In the genomic region with DNA sequence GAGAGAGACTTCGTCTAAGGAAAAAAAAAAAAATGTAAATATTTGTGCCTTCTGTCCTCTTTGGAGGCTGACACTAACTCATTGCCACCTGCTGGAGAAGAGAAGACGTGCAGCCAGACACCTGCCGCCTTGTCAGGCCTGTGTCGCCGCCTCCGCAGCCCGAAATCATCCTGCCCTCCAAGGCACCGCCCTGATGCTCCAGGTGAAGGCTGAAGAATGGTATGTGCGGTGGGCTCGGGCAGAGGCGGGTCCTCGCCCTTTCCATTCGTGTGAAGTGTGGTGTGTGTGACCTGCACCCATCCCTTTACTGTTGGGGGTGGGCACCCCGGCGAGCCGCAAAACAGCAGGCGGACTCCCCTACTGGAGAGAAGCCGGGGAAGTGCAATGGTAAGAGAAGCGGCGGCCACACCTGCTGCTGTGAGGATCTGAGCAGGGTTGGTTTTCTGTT, we compare ENCODE assay signal across 8 cellular contexts.
DNase-seq lines count a peak whose midpoint lies in the region; ATAC-seq and TF ChIP-seq lines count a peak whose summit lies in the region.

No MANE protein-coding gene starts in this region.

- H3K4me1 Mint-ChIP-seq in natural killer cell treated with Interleukin-12 subunit alpha and Interleukin-12 subunit beta and Interleukin-15 and Interleukin-18, amount 100 ng/mL, for 72 hours (ENCODE audit: low read depth in 2 of 2), result peaks cover 0 to 3% of the 10 kb centered on the region in 2 donors
- H3K4me1 Mint-ChIP-seq in stimulated activated naive CD8-positive, alpha-beta T cell treated with anti-CD3 and anti-CD28 coated beads, Interleukin-15, amount 100 ng/mL, for 72 hours, result peaks cover 6% of the 10 kb centered on the region

- no peak for TF ChIP-seq EP300 in esophagus muscularis mucosa (IDR thresholded peaks at IDR 0.05)

- H3K9me3 Mint-ChIP-seq in natural killer cell treated with Interleukin-12 subunit alpha and Interleukin-12 subunit beta and Interleukin-15 and Interleukin-18, amount 100 ng/mL, for 72 hours, result no peaks in the 10 kb centered on the region
- H3K9me3 Mint-ChIP-seq in stimulated activated naive CD8-positive, alpha-beta T cell treated with anti-CD3 and anti-CD28 coated beads, Interleukin-15, amount 100 ng/mL, for 72 hours, result no peaks in the 10 kb centered on the region

- H3K36me3 ChIP-seq in esophagus muscularis mucosa, result no peaks in the 10 kb centered on the region

- ATAC-seq in HG03064 (IDR thresholded peaks at IDR 0.05; ENCODE audit: low read depth, unreplicated experiment), result peak; percentile 67
- ATAC-seq in natural killer cell treated with Interleukin-12 subunit alpha and Interleukin-12 subunit beta and Interleukin-15 and Interleukin-18, amount 100 ng/mL, for 72 hours, result peak; percentile 71 to 82
- ATAC-seq in stimulated activated naive CD8-positive, alpha-beta T cell treated with anti-CD3 and anti-CD28 coated beads, Interleukin-15, amount 100 ng/mL, for 72 hours, result peak; percentile 97

- H3K4me1 ChIP-seq in esophagus muscularis mucosa, result peaks cover 0 to 7% (median 5%) of the 10 kb centered on the region in 4 donors

- no peak overlapping the region for H3K27ac Mint-ChIP-seq in natural killer cell treated with Interleukin-12 subunit alpha and Interleukin-12 subunit beta and Interleukin-15 and Interleukin-18, amount 100 ng/mL, for 72 hours
- H3K27ac Mint-ChIP-seq in stimulated activated naive CD8-positive, alpha-beta T cell treated with anti-CD3 and anti-CD28 coated beads, Interleukin-15, amount 100 ng/mL, for 72 hours, result peak overlapping the region in 1 of 2 donors; percentile 48

- no peaks in the 10 kb centered on the region for H3K9me3 ChIP-seq in esophagus muscularis mucosa

- no peak for TF ChIP-seq POLR2A in esophagus muscularis mucosa (IDR thresholded peaks at IDR 0.05; ENCODE audit: low read depth)

- TF ChIP-seq CTCF in GM12873 (IDR thresholded peaks at IDR 0.05; ENCODE audit: insufficient read depth, low read depth, low read length, missing control alignments), result peak; percentile 76
- TF ChIP-seq CTCF in esophagus muscularis mucosa (IDR thresholded peaks at IDR 0.05), result peak; percentile 37 to 73 (median 46)

- H3K36me3 Mint-ChIP-seq in natural killer cell treated with Interleukin-12 subunit alpha and Interleukin-12 subunit beta and Interleukin-15 and Interleukin-18, amount 100 ng/mL, for 72 hours, result no peaks in the 10 kb centered on the region

- no peaks in the 10 kb centered on the region for H3K27me3 ChIP-seq in esophagus muscularis mucosa

- H3K27me3 Mint-ChIP-seq in natural killer cell treated with Interleukin-12 subunit alpha and Interleukin-12 subunit beta and Interleukin-15 and Interleukin-18, amount 100 ng/mL, for 72 hours, result peaks cover 5 to 6% of the 10 kb centered on the region in 2 donors
- no peaks in the 10 kb centered on the region for H3K27me3 Mint-ChIP-seq in stimulated activated naive CD8-positive, alpha-beta T cell treated with anti-CD3 and anti-CD28 coated beads, Interleukin-15, amount 100 ng/mL, for 72 hours

- no peak overlapping the region for H3K4me3 Mint-ChIP-seq in natural killer cell treated with Interleukin-12 subunit alpha and Interleukin-12 subunit beta and Interleukin-15 and Interleukin-18, amount 100 ng/mL, for 72 hours
- peak overlapping the region; percentile 67 to 72 for H3K4me3 Mint-ChIP-seq in stimulated activated naive CD8-positive, alpha-beta T cell treated with anti-CD3 and anti-CD28 coated beads, Interleukin-15, amount 100 ng/mL, for 72 hours

- WGBS in esophagus muscularis mucosa, result 18% methylated on average over 8 of the region's 20 CpGs

- peak; percentile 15 for DNase-seq in NOMO-1 treated with dmso at 0.1 percent for 144 hours (lab: John Stamatoyannopoulos, UW; ENCODE audit: unreplicated experiment)
- DNase-seq in activated T-cell treated with anti-CD3 and anti-CD28 coated beads for 48 hours (ENCODE audit: low read depth), result peak; percentile 60
- no peak for DNase-seq in esophagus muscularis mucosa (ENCODE audit: extremely low spot score)
- DNase-seq in natural killer cell treated with Interleukin-12 subunit alpha and Interleukin-12 subunit beta and Interleukin-15 and Interleukin-18, amount 100 ng/mL, for 72 hours (ENCODE audit: low spot score), result peak; percentile 69
- DNase-seq in stimulated activated naive CD8-positive, alpha-beta T cell treated with anti-CD3 and anti-CD28 coated beads, Interleukin-15, amount 100 ng/mL, for 72 hours, result peak; percentile 65 to 77
- DNase-seq in DMS79 treated with DMSO at 0.1 percent for 48 hours (lab: John Stamatoyannopoulos, UW), result no peak

- H3K4me3 ChIP-seq in esophagus muscularis mucosa, result peak overlapping the region in 3 of 4 donors; percentile 18 to 36 (median 34)

- intact Hi-C loops in esophagus muscularis mucosa (cut with DNase I), result no loop called here

- no peak overlapping the region for H3K27ac ChIP-seq in esophagus muscularis mucosa (replicated peaks in 1 of 4)

Comparison
In these comparisons a context has a peak if more than half of its experiments do, and no peak if none do; other contexts are left out.
1. DNase-seq: peak in NOMO-1 treated with dmso at 0.1 percent for 144 hours (single experiment), activated T-cell treated with anti-CD3 and anti-CD28 coated beads for 48 hours (single experiment), natural killer cell treated with Interleukin-12 subunit alpha and Interleukin-12 subunit beta and Interleukin-15 and Interleukin-18, amount 100 ng/mL, for 72 hours (single experiment) and stimulated activated naive CD8-positive, alpha-beta T cell treated with anti-CD3 and anti-CD28 coated beads, Interleukin-15, amount 100 ng/mL, for 72 hours (2 of 2); none in esophagus muscularis mucosa (single experiment) and DMS79 treated with DMSO at 0.1 percent for 48 hours (single experiment).
2. Peak in every context shown above with its lines, with median percentiles within 50 percentile points of each other: ATAC-seq.